ENCODE assay signal across 7 cellular contexts in the genomic region with DNA sequence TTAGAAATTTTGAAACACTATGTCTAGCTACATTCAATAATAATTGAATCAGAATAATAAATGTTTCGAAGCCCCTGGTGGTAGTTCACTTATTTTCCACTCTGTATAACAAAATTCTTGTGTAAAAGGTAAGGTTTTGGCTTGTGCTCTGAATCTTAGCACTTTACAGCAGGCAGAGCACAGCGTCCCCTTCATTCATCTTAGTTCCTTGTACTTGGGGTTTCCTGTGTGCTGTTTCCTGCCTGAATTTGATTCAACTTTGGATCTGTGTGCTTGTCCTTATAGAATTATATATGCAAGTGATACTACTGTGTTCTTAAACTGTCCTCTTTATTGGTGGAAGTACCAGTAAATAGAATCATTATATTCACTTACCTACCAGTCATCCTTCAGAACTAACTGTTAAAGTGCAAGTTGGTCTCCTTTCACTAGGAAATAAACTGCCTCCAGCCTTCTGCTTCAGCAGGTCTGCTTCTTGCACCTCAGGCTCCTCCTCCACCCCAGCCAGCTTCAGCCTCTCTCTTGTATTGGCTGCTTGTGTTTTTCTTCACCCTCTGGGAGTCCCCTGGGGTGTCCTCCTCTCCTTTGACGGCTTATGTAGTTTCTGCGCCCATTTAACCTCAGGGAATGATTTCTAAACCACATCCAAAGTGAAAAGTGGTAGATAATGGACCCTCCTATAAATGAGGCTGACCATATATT. TPM values are rescaled to one million over a fixed set of nuclear protein-coding genes. Genes with fewer than 3 reads are reported as not detected.
A peak's percentile ranks its signal among the peaks of the same experiment; 100 is the strongest.
DNase-seq lines count a peak whose midpoint lies in the region; ATAC-seq, FAIRE-seq and TF ChIP-seq lines count a peak whose summit lies in the region.

No MANE protein-coding gene starts in this region.

- no peaks in the 10 kb centered on the region for H3K79me1 ChIP-seq in trophoblast cell (ENCODE audit: low read length)

- H2AFZ ChIP-seq in SK-N-SH (ENCODE audit: low read depth) = no peak overlapping the region
- no peak overlapping the region for H2AFZ ChIP-seq in trophoblast cell (ENCODE audit: insufficient read depth, low read length, poor library complexity)

- no peak for TF ChIP-seq EP300 in SK-N-SH (IDR thresholded peaks at IDR 0.05; ENCODE audit: borderline replicate concordance in 1 of 2, low read depth in 1 of 2, low read length in 1 of 2)

- H3K36me3 ChIP-seq in SK-N-SH (replicated peaks in 1 of 2; ENCODE audit: control insufficient read depth in 1 of 2, insufficient read depth in 2 of 2, low read length in 1 of 2) (peaks cover 12 to 14% of the 10 kb centered on the region in 2 experiments), small intestine (ENCODE audit: control insufficient read depth in 2 of 2, insufficient read depth in 2 of 2, low read length in 2 of 2) (peaks cover 0 to 4% of the 10 kb centered on the region in 2 donors), trophoblast cell (ENCODE audit: control insufficient read depth in 1 of 2, insufficient read depth in 2 of 2, low read length in 2 of 2) (no peaks in the 10 kb centered on the region)

- H3K9me3 ChIP-seq in SK-N-SH (no peaks in the 10 kb centered on the region), small intestine (ENCODE audit: control insufficient read depth, low read depth) (no peaks in the 10 kb centered on the region), trophoblast cell (ENCODE audit: insufficient read depth, low read depth, low read length) (no peaks in the 10 kb centered on the region)

- H3K23ac ChIP-seq in trophoblast cell (ENCODE audit: low read length) = no peak overlapping the region

- WGBS in SK-N-SH (ENCODE audit: low lambda C conversion rate) = 70% methylated on average over 4 of the region's 4 CpGs
- 66 to 78% (median 77%) methylated on average over 4 of the region's 4 CpGs for WGBS in small intestine, 3 donors
- WGBS in trophoblast cell (ENCODE audit: extremely low coverage, insufficient coverage, insufficient read length) = no CpG with 5 or more reads among the region's 4 CpGs

- H3K18ac ChIP-seq in trophoblast cell (ENCODE audit: low read length) = no peak overlapping the region

- POLR2A ChIA-PET in SK-N-SH (lab: Yijun Ruan, JAX) = no interaction called here
- POLR2A ChIA-PET in RWPE1 (lab: Yijun Ruan, JAX; ENCODE audit: low non-redundant PET) = no interaction called here

- peak overlapping the region; percentile 55 for H3K9ac ChIP-seq in SK-N-SH
- no peak overlapping the region for H3K9ac ChIP-seq in trophoblast cell (ENCODE audit: low read length)

- H3K14ac ChIP-seq in trophoblast cell (ENCODE audit: low read length) = no peak overlapping the region

- H3K27me3 ChIP-seq in SK-N-SH (ENCODE audit: insufficient read depth) (no peaks in the 10 kb centered on the region), small intestine (ENCODE audit: control insufficient read depth in 2 of 2, insufficient read depth in 2 of 2, low read length in 2 of 2) (no peaks in the 10 kb centered on the region), trophoblast cell (ENCODE audit: insufficient read depth, low read length) (no peaks in the 10 kb centered on the region)

- CTCF ChIA-PET in SK-N-SH (lab: Yijun Ruan, JAX) (no interaction called here), RWPE1 (lab: Yijun Ruan, JAX) (no interaction called here)

- H4K8ac ChIP-seq in trophoblast cell (ENCODE audit: low read depth, low read length) = no peak overlapping the region

- no peak for TF ChIP-seq RAD21 in SK-N-SH (IDR thresholded peaks at IDR 0.05; ENCODE audit: low read length)

- H3K27ac ChIP-seq in SK-N-SH (ENCODE audit: low read depth in 2 of 2, low read length in 1 of 2) (peak overlapping the region; percentile 55 to 94), small intestine (ENCODE audit: low read depth in 1 of 2, low read length in 1 of 2) (peak overlapping the region; percentile 1 to 84), RWPE1 (no peak overlapping the region), trophoblast cell (ENCODE audit: low read depth, low read length) (no peak overlapping the region)

- H2BK5ac ChIP-seq in trophoblast cell (ENCODE audit: low read depth, low read length, poor library complexity) = no peak overlapping the region

- H3K4me1 ChIP-seq in SK-N-SH (ENCODE audit: control insufficient read depth in 1 of 2, insufficient read depth in 2 of 2, low read depth in 1 of 2, low read length in 1 of 2) = peaks cover 8 to 32% of the 10 kb centered on the region in 2 experiments
- peaks cover 0 to 8% of the 10 kb centered on the region in 2 donors for H3K4me1 ChIP-seq in small intestine (ENCODE audit: control insufficient read depth in 2 of 2, insufficient read depth in 1 of 2, low read depth in 1 of 2, low read length in 1 of 2)
- H3K4me1 ChIP-seq in trophoblast cell (ENCODE audit: control insufficient read depth in 1 of 2, insufficient read depth in 2 of 2, low read length in 2 of 2) = no peaks in the 10 kb centered on the region

- H3K79me2 ChIP-seq in SK-N-SH (ENCODE audit: insufficient read depth) (peaks cover 63% of the 10 kb centered on the region), trophoblast cell (ENCODE audit: control insufficient read depth, insufficient read depth, low read length, poor library complexity) (peaks cover 2% of the 10 kb centered on the region)

- peaks cover 31% of the 10 kb centered on the region for H3F3A ChIP-seq in SK-N-SH (replicated peaks; ENCODE audit: insufficient read depth)

- FAIRE-seq in small intestine (lab: Jason Lieb, UNC) = no peak

- H3K4me2 ChIP-seq in SK-N-SH (peak overlapping the region; percentile 67), trophoblast cell (ENCODE audit: low read length) (no peak overlapping the region)

- no peak for TF ChIP-seq CTCF in SK-N-SH (IDR thresholded peaks at IDR 0.05)
- no peak for TF ChIP-seq CTCF in fibroblast of mammary gland (conservative IDR thresholded peaks at IDR 0.05; ENCODE audit: control insufficient read depth, insufficient read depth, low read depth, low read length)
- no peak for TF ChIP-seq CTCF in RWPE1 (conservative IDR thresholded peaks at IDR 0.05; ENCODE audit: low read depth)

- no peaks in the 10 kb centered on the region for H4K20me1 ChIP-seq in SK-N-SH (ENCODE audit: insufficient read depth)

- H2AK5ac ChIP-seq in trophoblast cell (ENCODE audit: low read length) = no peak overlapping the region

- H3K4ac ChIP-seq in trophoblast cell (ENCODE audit: low read depth, low read length) = no peak overlapping the region

- DNase-seq in SK-N-SH = no peak
- peak; percentile 9 for DNase-seq in fibroblast of mammary gland (ENCODE audit: low read depth)
- DNase-seq in small intestine = no peak
- DNase-seq in DMS53 (lab: John Stamatoyannopoulos, UW) = no peak
- no peak for DNase-seq in RWPE1 (ENCODE audit: low spot score)
- no peak for DNase-seq in trophoblast cell

- no peak overlapping the region for H2BK12ac ChIP-seq in trophoblast cell (ENCODE audit: low read length)

- no peak overlapping the region for H3K4me3 ChIP-seq in SK-N-SH (ENCODE audit: low read depth in 2 of 2, low read length in 1 of 2)
- H3K4me3 ChIP-seq in fibroblast of mammary gland (ENCODE audit: control insufficient read depth, low read depth, low read length) = no peak overlapping the region
- H3K4me3 ChIP-seq in small intestine (ENCODE audit: low read depth in 1 of 2, low read length in 2 of 2) = no peak overlapping the region
- H3K4me3 ChIP-seq in trophoblast cell (ENCODE audit: low read depth, low read length) = no peak overlapping the region

- H3K9me2 ChIP-seq in SK-N-SH = no peaks in the 10 kb centered on the region

- H2BK120ac ChIP-seq in trophoblast cell (ENCODE audit: insufficient read depth, low read length, poor library complexity) = no peak overlapping the region

- no peak overlapping the region for H4K91ac ChIP-seq in trophoblast cell (ENCODE audit: low read depth, low read length)

- H4K12ac ChIP-seq in trophoblast cell (ENCODE audit: low read depth, low read length) = no peak overlapping the region

- ATAC-seq in GM21529 (IDR thresholded peaks at IDR 0.05; ENCODE audit: unreplicated experiment) = peak; percentile 71

TF ChIP-seq in SK-N-SH, 30 proteins besides CTCF, POLR2A, EP300 and RAD21:
- TF ChIP-seq NRF1 (IDR thresholded peaks at IDR 0.05; ENCODE audit: low read depth, low read length) (no peak), ELF1 (IDR thresholded peaks at IDR 0.05) (no peak), CHD2 (IDR thresholded peaks at IDR 0.05; ENCODE audit: low read length, partially characterized antibody) (no peak), POLR2AphosphoS5 (IDR thresholded peaks at IDR 0.05; ENCODE audit: low read depth, low read length) (no peak)
- TF ChIP-seq, protein P1, sequence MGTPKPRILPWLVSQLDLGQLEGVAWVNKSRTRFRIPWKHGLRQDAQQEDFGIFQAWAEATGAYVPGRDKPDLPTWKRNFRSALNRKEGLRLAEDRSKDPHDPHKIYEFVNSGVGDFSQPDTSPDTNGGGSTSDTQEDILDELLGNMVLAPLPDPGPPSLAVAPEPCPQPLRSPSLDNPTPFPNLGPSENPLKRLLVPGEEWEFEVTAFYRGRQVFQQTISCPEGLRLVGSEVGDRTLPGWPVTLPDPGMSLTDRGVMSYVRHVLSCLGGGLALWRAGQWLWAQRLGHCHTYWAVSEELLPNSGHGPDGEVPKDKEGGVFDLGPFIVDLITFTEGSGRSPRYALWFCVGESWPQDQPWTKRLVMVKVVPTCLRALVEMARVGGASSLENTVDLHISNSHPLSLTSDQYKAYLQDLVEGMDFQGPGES (IDR thresholded peaks at IDR 0.05; ENCODE audit: low read depth, low read length) = no peak
TF ChIP-seq in SK-N-SH: peak in this region for 0.

RNA-seq across cellular contexts. Expression of a gene that starts 28.8 kb away (rescaled TPM):
- polyA plus RNA-seq in SK-N-SH (2012; rRNA removed) (5.9 and 6.2 TPM in 2 replicates), small intestine (10 to 100 TPM in 1 of 3 donors, 1 to 10 TPM in 2; 7.2 to 12.3 (median 9.2) TPM)
- polyA plus RNA-seq in SK-N-SH (2012; cell fraction: cytosol; rRNA removed) = 5.8 and 7.1 TPM in 2 replicates
- 6.9 and 7.7 TPM in 2 replicates for polyA plus RNA-seq in SK-N-SH (2012; cell fraction: nucleus; rRNA removed)
- polyA plus RNA-seq in trophoblast cell (2013) = 28.1 and 29.5 TPM in 2 replicates

Comparison
In these comparisons a context has a peak if more than half of its experiments do, and no peak if none do; other contexts are left out.
1. H3K27ac ChIP-seq: peak in SK-N-SH (2 of 2) and small intestine (2 of 2); none in RWPE1 (single experiment) and trophoblast cell (single experiment).